ENCODE assay signal across 13 cellular contexts in the genomic region with DNA sequence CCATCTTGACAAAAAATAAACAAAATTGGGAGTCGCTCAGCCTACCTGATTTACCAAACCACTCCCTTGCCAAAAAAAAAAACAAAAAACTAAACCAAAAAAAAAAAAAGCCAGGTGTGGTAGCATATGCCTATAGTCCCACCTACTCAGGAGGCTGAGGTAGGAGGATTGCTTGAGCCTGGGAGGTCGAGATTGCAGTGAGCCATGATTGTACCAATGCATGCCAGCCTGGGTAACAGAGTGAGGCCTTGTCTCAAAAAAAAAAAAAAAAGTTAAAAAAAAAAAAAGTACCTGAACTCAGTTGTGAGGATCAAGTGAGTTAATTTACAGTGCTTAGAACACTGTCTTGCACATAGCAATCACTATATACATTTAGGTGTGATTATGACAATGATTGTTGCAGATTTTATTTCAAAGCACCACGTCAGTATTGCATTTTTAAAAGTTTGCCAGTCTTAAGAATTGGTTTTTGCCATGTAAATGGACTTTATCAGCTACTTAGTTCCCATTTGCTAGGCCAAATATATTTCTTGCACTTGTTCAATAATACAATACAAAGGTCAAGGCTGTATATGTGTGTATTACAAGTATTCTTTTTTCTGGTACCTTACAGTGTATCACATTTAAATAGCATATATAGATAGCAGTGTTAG. TPM values are rescaled to one million over a fixed set of nuclear protein-coding genes. Genes with fewer than 3 reads are reported as not detected.
A peak's percentile ranks its signal among the peaks of the same experiment; 100 is the strongest.
DNase-seq lines count a peak whose midpoint lies in the region; ATAC-seq, FAIRE-seq and TF ChIP-seq lines count a peak whose summit lies in the region.
"Had no signal": no experiment of that assay in that cellular context is flagged by ENCODE, and none has a peak within 500 bp of the region (broad histone marks: within the 10 kb centered on the region; RNA-seq: fewer than 3 reads in every experiment).

No MANE protein-coding gene starts in this region.

- H3K9me3 ChIP-seq in body of pancreas (no peaks in the 10 kb centered on the region), osteoblast (ENCODE audit: low read depth, low read length) (no peaks in the 10 kb centered on the region), upper lobe of left lung (no peaks in the 10 kb centered on the region)
- H3K9me3 ChIP-seq: A549 had no signal

- 53 to 54% methylated on average over 3 of the region's 3 CpGs for WGBS in body of pancreas, 2 donors
- 85 to 94% methylated on average over 3 of the region's 3 CpGs for WGBS in upper lobe of left lung, 2 donors

- peaks cover 77% of the 10 kb centered on the region for H3K4me1 ChIP-seq in body of pancreas
- peaks cover 17% of the 10 kb centered on the region for H3K4me1 ChIP-seq in osteoblast (ENCODE audit: insufficient read depth, low read length)
- H3K4me1 ChIP-seq in upper lobe of left lung = peaks cover 16 to 33% (median 19%) of the 10 kb centered on the region in 4 donors

- H3K4me3 ChIP-seq in body of pancreas (no peak overlapping the region), osteoblast (ENCODE audit: insufficient read depth, low read length) (no peak overlapping the region), upper lobe of left lung (no peak overlapping the region)
- H3K4me3 ChIP-seq: A549, GM23338 had no signal

- peak; percentile 31 for FAIRE-seq in GM12891 (lab: Jason Lieb, UNC)
- FAIRE-seq: A549, GM18507 had no signal

- H3K4me2 ChIP-seq in osteoblast (ENCODE audit: insufficient read depth, low read length) = no peak overlapping the region
- H3K4me2 ChIP-seq: A549, GM23338 had no signal

- no peak overlapping the region for H2AFZ ChIP-seq in osteoblast (ENCODE audit: low read length)
- H2AFZ ChIP-seq: GM23338 had no signal

- intact Hi-C loops in body of pancreas (cut with DNase I) = no loop called here

- POLR2A ChIA-PET in HEK293T (lab: Yijun Ruan, JAX) = no interaction called here

- DNase-seq in GM12891 (ENCODE audit: insufficient read length, low spot score) = no peak
- no peak for DNase-seq in HEK293T (ENCODE audit: extremely low spot score)
- no peak for DNase-seq in body of pancreas
- peak; percentile 62 for DNase-seq in osteoblast (ENCODE audit: insufficient read length, low spot score, missing footprints)
- DNase-seq in upper lobe of left lung = no peak
- no peak for DNase-seq in COR-L47 (lab: John Stamatoyannopoulos, UW)
- DNase-seq: CD8-positive, alpha-beta memory T cell; DMS53; H7 had no signal

- peak overlapping the region in 3 of 4 donors; percentile 18 to 47 (median 40) for H3K27ac ChIP-seq in body of pancreas
- no peak overlapping the region for H3K27ac ChIP-seq in osteoblast (ENCODE audit: low read depth, low read length)
- H3K27ac ChIP-seq in upper lobe of left lung = no peak overlapping the region
- H3K27ac ChIP-seq: A549 had no signal

- peaks cover 96% of the 10 kb centered on the region for H3K79me2 ChIP-seq in osteoblast (ENCODE audit: insufficient read depth, low read length)

- H4K20me1 ChIP-seq in osteoblast (ENCODE audit: insufficient read depth, low read length) = peaks cover 19% of the 10 kb centered on the region

- no peak for TF ChIP-seq POLR2A in GM12891 (IDR thresholded peaks at IDR 0.05; ENCODE audit: low read depth, low read length)
- TF ChIP-seq POLR2A in body of pancreas (IDR thresholded peaks at IDR 0.05) = no peak
- TF ChIP-seq POLR2A in upper lobe of left lung (IDR thresholded peaks at IDR 0.05) = no peak

- H3K36me3 ChIP-seq in body of pancreas (replicated peaks in 1 of 2; ENCODE audit: insufficient read depth in 1 of 2, low read depth in 2 of 2) (no peaks in the 10 kb centered on the region), osteoblast (ENCODE audit: insufficient read depth, low read length) (no peaks in the 10 kb centered on the region), upper lobe of left lung (peaks cover 0 to 2% (median 0%) of the 10 kb centered on the region in 4 donors)

- TF ChIP-seq CTCF in body of pancreas (IDR thresholded peaks at IDR 0.05) (no peak), osteoblast (IDR thresholded peaks at IDR 0.05; ENCODE audit: extremely low read depth, low read depth, low read length) (no peak), upper lobe of left lung (IDR thresholded peaks at IDR 0.05) (no peak)

- CTCF ChIA-PET in HEK293T (lab: Yijun Ruan, JAX) = no interaction called here

- H3K27me3 ChIP-seq in body of pancreas = no peaks in the 10 kb centered on the region
- no peaks in the 10 kb centered on the region for H3K27me3 ChIP-seq in osteoblast (ENCODE audit: insufficient read depth, low read length)
- no peaks in the 10 kb centered on the region for H3K27me3 ChIP-seq in upper lobe of left lung

- ATAC-seq in body of pancreas = no peak
- no peak for ATAC-seq in upper lobe of left lung (ENCODE audit: low FRiP score in 2 of 2)
- no peak for ATAC-seq in GM19467 (IDR thresholded peaks at IDR 0.05; ENCODE audit: unreplicated experiment)
- ATAC-seq: A549, GM23338 had no signal

- no peak for TF ChIP-seq EP300 in upper lobe of left lung (IDR thresholded peaks at IDR 0.05)

TF ChIP-seq in GM12891, 5 proteins besides CTCF, POLR2A, EP300 and RAD21:
- TF ChIP-seq SPI1 (IDR thresholded peaks at IDR 0.05; ENCODE audit: low read depth, low read length) (no peak), POLR2AphosphoS5 (IDR thresholded peaks at IDR 0.05; ENCODE audit: low read depth, low read length) (no peak), TAF1 (IDR thresholded peaks at IDR 0.05; ENCODE audit: low read depth, low read length) (no peak), POU2F2 (IDR thresholded peaks at IDR 0.05; ENCODE audit: low read depth, low read length) (no peak), PAX5 (IDR thresholded peaks at IDR 0.05; ENCODE audit: insufficient read depth, low read length, severe bottlenecking) (no peak)

TF ChIP-seq in HEK293T, 16 proteins besides CTCF, POLR2A, EP300 and RAD21:
- peak; percentile 49; the same call in 1 of the 2 replicates for TF ChIP-seq ZNF384 (IDR thresholded peaks at IDR 0.05)
- no peak for TF ChIP-seq FOXK2 (IDR thresholded peaks at IDR 0.05)
- TF ChIP-seq CTBP1 (IDR thresholded peaks at IDR 0.05; ENCODE audit: borderline replicate concordance) = no peak
- TF ChIP-seq FOXA1 (IDR thresholded peaks at IDR 0.05) = no peak
- no peak for TF ChIP-seq TARDBP (IDR thresholded peaks at IDR 0.05)
- no peak for TF ChIP-seq ARNT (IDR thresholded peaks at IDR 0.05)
- TF ChIP-seq, protein P1, sequence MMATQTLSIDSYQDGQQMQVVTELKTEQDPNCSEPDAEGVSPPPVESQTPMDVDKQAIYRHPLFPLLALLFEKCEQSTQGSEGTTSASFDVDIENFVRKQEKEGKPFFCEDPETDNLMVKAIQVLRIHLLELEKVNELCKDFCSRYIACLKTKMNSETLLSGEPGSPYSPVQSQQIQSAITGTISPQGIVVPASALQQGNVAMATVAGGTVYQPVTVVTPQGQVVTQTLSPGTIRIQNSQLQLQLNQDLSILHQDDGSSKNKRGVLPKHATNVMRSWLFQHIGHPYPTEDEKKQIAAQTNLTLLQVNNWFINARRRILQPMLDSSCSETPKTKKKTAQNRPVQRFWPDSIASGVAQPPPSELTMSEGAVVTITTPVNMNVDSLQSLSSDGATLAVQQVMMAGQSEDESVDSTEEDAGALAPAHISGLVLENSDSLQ (IDR thresholded peaks at IDR 0.05) = no peak
- no peak for TF ChIP-seq LEF1 (IDR thresholded peaks at IDR 0.05; ENCODE audit: borderline replicate concordance)
- no peak for TF ChIP-seq ELF4 (IDR thresholded peaks at IDR 0.05)
TF ChIP-seq in HEK293T: peak in this region for 1.

RNA-seq across cellular contexts. Expression of a gene that starts 4.6 kb away (rescaled TPM):
- polyA plus RNA-seq in GM12891 (2012; ENCODE audit: low read depth, missing spikeins) = 15.0 TPM
- total RNA-seq in body of pancreas (10 to 100 TPM; 22.7 to 32.2 TPM), osteoblast (10.1 and 15.6 TPM in 2 replicates), upper lobe of left lung (10 to 100 TPM; 11.5 to 44.8 (median 31.0) TPM)

RNA-seq across cellular contexts. Expression of a gene that starts 36.0 kb away (rescaled TPM):
- 27.3 TPM for polyA plus RNA-seq in GM12891 (2012; ENCODE audit: low read depth, missing spikeins)
- 100 to 1,000 TPM in 1 of 2 donors, 10 to 100 TPM in 1; 21.4 to 105 TPM for total RNA-seq in body of pancreas
- total RNA-seq in osteoblast = 46.9 and 49.6 TPM in 2 replicates
- 100 to 1,000 TPM in 3 of 6 donors, 10 to 100 TPM in 3; 24.4 to 166 (median 93.2) TPM for total RNA-seq in upper lobe of left lung

Comparison
In these comparisons a context has a peak if more than half of its experiments do, and no peak if none do; other contexts are left out.
1. H3K27ac ChIP-seq: peak in body of pancreas (3 of 4); none in osteoblast (single experiment) and upper lobe of left lung (0 of 4).